ENCODE assay signal across 8 cellular contexts in genomic region chr20:38446441-38447209, GRCh38. TPM values are rescaled to one million over a fixed set of nuclear protein-coding genes. Genes with fewer than 3 reads are reported as not detected.
DNase-seq lines count a peak whose midpoint lies in the region; ATAC-seq and TF ChIP-seq lines count a peak whose summit lies in the region.

No MANE protein-coding gene starts in this region.

- H3K36me3 Mint-ChIP-seq in activated T-cell treated with anti-CD3 and anti-CD28 coated beads, Interleukin-2, amount 50 U/mL, for 24 hours (ENCODE audit: low read depth) = peaks cover 31% of the 10 kb centered on the region

- H3K27me3 ChIP-seq in PC-3 (ENCODE audit: low read length) (no peaks in the 10 kb centered on the region), mucosa of stomach (ENCODE audit: control insufficient read depth, insufficient read depth, low read length) (no peaks in the 10 kb centered on the region)

- TSS peak; percentile 64 for BruUV-seq in PC-3 (replicated peaks; lab: Mats Ljungman, UMichigan)

- CTCF ChIA-PET in PC-3 (lab: Charles Lee) = interaction anchor here (1.0 to 1.1 kb wide), 3 partner anchors 11 to 26 kb away, joined by 3 to 7 read pairs (median 5); partner anchors contain the start of genes RALGAPB and SNHG17

- H3K9ac ChIP-seq in PC-3 (ENCODE audit: low read length) = peak overlapping the region; percentile 97
- peak overlapping the region; percentile 99 for H3K9ac ChIP-seq in mucosa of stomach (ENCODE audit: low read length)

- peak overlapping the region; percentile 98 for H3K4me2 ChIP-seq in PC-3 (ENCODE audit: low read length)

- POLR2A ChIA-PET in PC-3 (lab: Charles Lee; ENCODE audit: unreplicated experiment) = interaction anchor here (0.7 kb wide), 2 partner anchors 11 to 569 kb away, joined by 5 to 7 read pairs; partner anchors contain the start of gene SNHG17

- no peaks in the 10 kb centered on the region for H3K9me2 ChIP-seq in PC-3 (replicated peaks; ENCODE audit: low read length)

- H2AFZ ChIP-seq in PC-3 (ENCODE audit: low read length) = peak overlapping the region; percentile 85

- H3K9me3 ChIP-seq in PC-3 (ENCODE audit: low read length) (no peaks in the 10 kb centered on the region), mucosa of stomach (ENCODE audit: control insufficient read depth, low read length) (no peaks in the 10 kb centered on the region)

- H3K27me3 Mint-ChIP-seq in activated T-cell treated with anti-CD3 and anti-CD28 coated beads, Interleukin-2, amount 50 U/mL, for 24 hours = peaks cover 3% of the 10 kb centered on the region

- peak overlapping the region; percentile 91 for H3K4me3 ChIP-seq in PC-3 (ENCODE audit: low read length)
- H3K4me3 ChIP-seq in mucosa of stomach (ENCODE audit: low read length) = peak overlapping the region; percentile 88

- H3K27ac Mint-ChIP-seq in activated T-cell treated with anti-CD3 and anti-CD28 coated beads, Interleukin-2, amount 50 U/mL, for 24 hours = peak overlapping the region; percentile 68

- no peaks in the 10 kb centered on the region for H3K9me3 Mint-ChIP-seq in activated T-cell treated with anti-CD3 and anti-CD28 coated beads, Interleukin-2, amount 50 U/mL, for 24 hours

- H3K4me3 Mint-ChIP-seq in activated T-cell treated with anti-CD3 and anti-CD28 coated beads, Interleukin-2, amount 50 U/mL, for 24 hours = peak overlapping the region; percentile 82

- peaks cover 31% of the 10 kb centered on the region for H3K4me1 ChIP-seq in PC-3 (ENCODE audit: insufficient read depth, low read length)
- H3K4me1 ChIP-seq in mucosa of stomach (ENCODE audit: control insufficient read depth, insufficient read depth, low read length) = peaks cover 16% of the 10 kb centered on the region

- DNase-seq in DMS153 treated with DMSO at 0.1 percent for 48 hours (lab: John Stamatoyannopoulos, UW; ENCODE audit: unreplicated experiment) = peak; percentile 89
- DNase-seq in KG1 (lab: John Stamatoyannopoulos, UW) = peak; percentile 94
- peak; percentile 92 for DNase-seq in PC-3
- peak; percentile 96 for DNase-seq in activated T-cell treated with anti-CD3 and anti-CD28 coated beads, Interleukin-2, amount 50 U/mL, for 24 hours
- DNase-seq in stimulated activated CD8-positive, alpha-beta memory T cell treated with anti-CD3 and anti-CD28 coated beads, Interleukin-4, amount 100 ng/mL, for 4 hours (ENCODE audit: low read depth in 2 of 2, low spot score in 1 of 2) = peak; percentile 86 to 87

- ATAC-seq in GM21717 (IDR thresholded peaks at IDR 0.05; ENCODE audit: unreplicated experiment) (peak; percentile 57), PC-3 (peak; percentile 89), esophagus mucosa (peak; percentile 93)

- TF ChIP-seq CTCF in PC-3 (conservative IDR thresholded peaks at IDR 0.05; ENCODE audit: low read depth, low read length) = peak; percentile 94

- H3K36me3 ChIP-seq in PC-3 (ENCODE audit: low read depth, low read length) (no peaks in the 10 kb centered on the region), mucosa of stomach (ENCODE audit: control insufficient read depth, insufficient read depth, low read length) (peaks cover 4% of the 10 kb centered on the region)

- H3F3A ChIP-seq in PC-3 (ENCODE audit: low read length, unreplicated experiment) = no peaks in the 10 kb centered on the region

- peaks cover 15% of the 10 kb centered on the region for H3K79me2 ChIP-seq in PC-3 (ENCODE audit: low read length)

- peaks cover 49% of the 10 kb centered on the region for H3K4me1 Mint-ChIP-seq in activated T-cell treated with anti-CD3 and anti-CD28 coated beads, Interleukin-2, amount 50 U/mL, for 24 hours (ENCODE audit: low read depth)

- no peaks in the 10 kb centered on the region for H4K20me1 ChIP-seq in PC-3 (ENCODE audit: low read length)

- H3K27ac ChIP-seq in PC-3 (ENCODE audit: low read length) = peak overlapping the region; percentile 21

- intact Hi-C loops in PC-3 (cut with micrococcal nuclease) = loop anchor here (1.0 kb wide), 1 partner anchor 11 kb away; the partner anchor contains the start of gene SNHG17

RNA-seq across cellular contexts. Expression of gene SNHG17, which starts 11.5 kb away (rescaled TPM):
- total RNA-seq in PC-3 (2014; rRNA removed) = 52.0 and 62.0 TPM in 2 replicates
- 32.2 TPM for total RNA-seq in esophagus mucosa

RNA-seq across cellular contexts. Expression of gene RALGAPB, which starts 26.0 kb away (rescaled TPM):
- total RNA-seq in PC-3 (2014; rRNA removed) = 28.0 and 30.4 TPM in 2 replicates
- 19.8 TPM for total RNA-seq in esophagus mucosa

Comparison
In these comparisons a context has a peak if more than half of its experiments do, and no peak if none do; other contexts are left out.
1. Peak in every context shown above with its lines: DNase-seq, ATAC-seq, H3K4me3 ChIP-seq and H3K27ac ChIP-seq.